9 cellular contexts compared by ENCODE assay signal in genomic region chr12:93245543-93245942, GRCh38.
DNase-seq lines count a peak whose midpoint lies in the region; ATAC-seq and TF ChIP-seq lines count a peak whose summit lies in the region.
"Had no signal": no experiment of that assay in that cellular context is flagged by ENCODE, and none has a peak within 500 bp of the region (broad histone marks: within the 10 kb centered on the region; RNA-seq: fewer than 3 reads in every experiment).

No MANE protein-coding gene starts in this region.

- peak; percentile 68 for ATAC-seq in HG02642 (IDR thresholded peaks at IDR 0.05; ENCODE audit: poor library complexity, unreplicated experiment)
- no peak for ATAC-seq in HG02840 (IDR thresholded peaks at IDR 0.05; ENCODE audit: low FRiP score, unreplicated experiment)
- no peak for ATAC-seq in Right ventricle myocardium superior (ENCODE audit: poor library complexity)
- ATAC-seq: SK-N-SH treated with all-trans-retinoic acid at 6 μM for 48 hours had no signal

- CTCF ChIA-PET in OCI-LY7 (lab: Charles Lee; ENCODE audit: unreplicated experiment) = no interaction called here

- H3K4me1 ChIP-seq in OCI-LY7 (ENCODE audit: insufficient read depth, low read length, poor library complexity, severe bottlenecking) (peaks cover 9% of the 10 kb centered on the region), GM23248 (ENCODE audit: insufficient read depth) (peaks cover 20% of the 10 kb centered on the region)

- POLR2A ChIA-PET in OCI-LY7 (lab: Charles Lee) = interaction anchor here (0.7 kb wide), 1 partner anchor 29 kb away, joined by 3 read pairs; no protein-coding TSS in a partner anchor

- intact Hi-C loops in OCI-LY7 (cut with micrococcal nuclease; ENCODE audit: unreplicated experiment) (loop anchor here (5.0 kb wide), 1 partner anchor 132 kb away; the partner anchor contains the start of gene NUDT4), Right ventricle myocardium superior (cut with DNase I) (no loop called here)

- 0 out of 2 replicates have a peak overlapping the region, but pooled peaks have one; percentile 15 for H3K4me2 ChIP-seq in OCI-LY7 (ENCODE audit: low read length)
- H3K4me2 ChIP-seq in GM23248 (ENCODE audit: unreplicated experiment) = no peak overlapping the region

- H2AFZ ChIP-seq in OCI-LY7 (ENCODE audit: low read length) (no peak overlapping the region), GM23248 (no peak overlapping the region)

- no peak overlapping the region for H3K9ac ChIP-seq in GM23248

- H3K9me2 ChIP-seq in OCI-LY7 (ENCODE audit: insufficient read depth, low read length) = no peaks in the 10 kb centered on the region
- no peaks in the 10 kb centered on the region for H3K9me2 ChIP-seq in GM23248 (ENCODE audit: insufficient read depth)

- peak overlapping the region; percentile 3 for H3K27ac ChIP-seq in OCI-LY7 (ENCODE audit: low read depth, low read length, poor library complexity, severe bottlenecking)
- H3K27ac ChIP-seq in GM23248 = no peak overlapping the region

- H3K36me3 ChIP-seq in OCI-LY7 (ENCODE audit: insufficient read depth, low read length) = no peaks in the 10 kb centered on the region
- H3K36me3 ChIP-seq in GM23248 (ENCODE audit: low read depth) = no peaks in the 10 kb centered on the region

- no peaks in the 10 kb centered on the region for H4K20me1 ChIP-seq in OCI-LY7 (ENCODE audit: insufficient read depth, low read length)
- H4K20me1 ChIP-seq in GM23248 (ENCODE audit: insufficient read depth) = no peaks in the 10 kb centered on the region

- no TSS peak for BruUV-seq in OCI-LY7 (replicated peaks; lab: Mats Ljungman, UMichigan)

- H3K79me2 ChIP-seq in OCI-LY7 (ENCODE audit: insufficient read depth, low read depth, low read length) (no peaks in the 10 kb centered on the region), GM23248 (ENCODE audit: insufficient read depth) (no peaks in the 10 kb centered on the region)

- no peaks in the 10 kb centered on the region for H3K27me3 ChIP-seq in GM23248 (replicated peaks; ENCODE audit: insufficient read depth)

- WGBS in GM23248 (ENCODE audit: low coverage in 1 of 2, low lambda C conversion rate in 2 of 2, missing lambda C conversion rate in 2 of 2), 2 experiments = 96 to 99% methylated on average over 5 of the region's 5 CpGs

- H3K4me3 ChIP-seq in OCI-LY7 (ENCODE audit: low read depth, low read length, poor library complexity, severe bottlenecking) (no peak overlapping the region), GM23248 (no peak overlapping the region)

- peaks cover 25% of the 10 kb centered on the region; the same call in 1 of the 2 replicates for H3F3A ChIP-seq in GM23248 (ENCODE audit: insufficient read depth)

- peak; percentile 56 for DNase-seq in NCI-H82 (lab: John Stamatoyannopoulos, UW)
- no peak for DNase-seq in NCI-H82 treated with DMSO at 0.1 percent for 48 hours (lab: John Stamatoyannopoulos, UW; ENCODE audit: unreplicated experiment)
- peak; percentile 83 for DNase-seq in OCI-LY7 (ENCODE audit: low spot score)
- DNase-seq in stimulated activated CD8-positive, alpha-beta memory T cell treated with anti-CD3 and anti-CD28 coated beads, Interleukin-15, amount 100 ng/mL, for 48 hours (ENCODE audit: low read depth in 2 of 2) = peak; percentile 3 to 18
- DNase-seq in GM23248 = no peak
- DNase-seq in Right ventricle myocardium superior = no peak

- TF ChIP-seq CTCF in OCI-LY7 (conservative IDR thresholded peaks at IDR 0.05; ENCODE audit: low read length) = no peak

- H3K9me3 ChIP-seq in OCI-LY7 (ENCODE audit: low read length) (peaks cover 1% of the 10 kb centered on the region; the same call in 1 of the 2 replicates), GM23248 (ENCODE audit: low read depth) (no peaks in the 10 kb centered on the region)

- in situ Hi-C loops in GM23248 (cut with MboI) = no loop called here

Comparison
In these comparisons a context has a peak if more than half of its experiments do, and no peak if none do; other contexts are left out.
1. DNase-seq: peak in NCI-H82 (single experiment), OCI-LY7 (single experiment) and stimulated activated CD8-positive, alpha-beta memory T cell treated with anti-CD3 and anti-CD28 coated beads, Interleukin-15, amount 100 ng/mL, for 48 hours (2 of 2); none in NCI-H82 treated with DMSO at 0.1 percent for 48 hours (single experiment), GM23248 (single experiment) and Right ventricle myocardium superior (single experiment).